ENCODE assay signal across 23 cellular contexts in genomic region chr20:16394784-16395183, GRCh38.
DNase-seq lines count a peak whose midpoint lies in the region; ATAC-seq and TF ChIP-seq lines count a peak whose summit lies in the region.
"Had no signal": no experiment of that assay in that cellular context is flagged by ENCODE, and none has a peak within 500 bp of the region (broad histone marks: within the 10 kb centered on the region; RNA-seq: fewer than 3 reads in every experiment).

No MANE protein-coding gene starts in this region.

- DNase-seq in esophagus muscularis mucosa (ENCODE audit: extremely low spot score): peak; percentile 21
- DNase-seq in islet precursor cell: peak; percentile 17
- DNase-seq in naive B cell: no peak
- no peak for DNase-seq in HAP-1 (ENCODE audit: low spot score in 2 of 2)
- DNase-seq: 8988T; ACHN; BE2C; C1 segment of cervical spinal cord; CD4-positive, alpha-beta memory T cell; CD4-positive, CD25-positive, alpha-beta regulatory T cell; CD8-positive, alpha-beta memory T cell; COR-L47; DMS 273 treated with DMSO at 0.1 percent for 48 hours; DMS153; DMS53; DMS79; DND-41; EL; GDM1 had no signal

- TF ChIP-seq CTCF in esophagus muscularis mucosa (IDR thresholded peaks at IDR 0.05): no peak

- H3K36me3 Mint-ChIP-seq in naive B cell: peaks cover 6 to 20% of the 10 kb centered on the region in 2 donors

- H3K27ac ChIP-seq in esophagus muscularis mucosa (replicated peaks in 1 of 4): no peak overlapping the region
- H3K27ac ChIP-seq: BLaER1 had no signal

- in situ Hi-C loops in HAP-1 (cut with MboI; ENCODE audit: low sequenced_read_pairs): no loop called here

- H3K9me3 Mint-ChIP-seq in naive B cell: peaks cover 0 to 3% (median 0%) of the 10 kb centered on the region in 7 donors

- intact Hi-C loops in esophagus muscularis mucosa (cut with DNase I): no loop called here

- no peaks in the 10 kb centered on the region for H3K9me3 ChIP-seq in esophagus muscularis mucosa
- no peaks in the 10 kb centered on the region for H3K9me3 ChIP-seq in HAP-1
- H3K9me3 ChIP-seq: BE2C had no signal

- peaks cover 13 to 17% (median 14%) of the 10 kb centered on the region in 4 donors for H3K4me1 ChIP-seq in esophagus muscularis mucosa
- H3K4me1 ChIP-seq in HAP-1: no peaks in the 10 kb centered on the region
- H3K4me1 ChIP-seq: BE2C had no signal

- H3K4me3 ChIP-seq in esophagus muscularis mucosa (no peak overlapping the region), HAP-1 (no peak overlapping the region)
- H3K4me3 ChIP-seq: BLaER1, GM12878 had no signal

- H3K27me3 ChIP-seq in esophagus muscularis mucosa (no peaks in the 10 kb centered on the region), HAP-1 (ENCODE audit: low read depth) (no peaks in the 10 kb centered on the region)
- H3K27me3 ChIP-seq: BE2C, BLaER1 had no signal

- no peak for TF ChIP-seq POLR2A in esophagus muscularis mucosa (IDR thresholded peaks at IDR 0.05; ENCODE audit: low read depth)

- peaks cover 0 to 14% (median 9%) of the 10 kb centered on the region in 4 donors for H3K36me3 ChIP-seq in esophagus muscularis mucosa
- no peaks in the 10 kb centered on the region for H3K36me3 ChIP-seq in HAP-1 (replicated peaks)
- H3K36me3 ChIP-seq: BE2C had no signal

- no peak for ATAC-seq in naive B cell (ENCODE audit: low read depth in 2 of 2)
- no peak for ATAC-seq in HG02798 (IDR thresholded peaks at IDR 0.05; ENCODE audit: poor library complexity, unreplicated experiment)
- ATAC-seq: GM12878 had no signal

- no peaks in the 10 kb centered on the region for H3K27me3 Mint-ChIP-seq in naive B cell
- H3K27me3 Mint-ChIP-seq: CD4-positive, alpha-beta memory T cell; CD4-positive, CD25-positive, alpha-beta regulatory T cell had no signal

- H3K4me1 Mint-ChIP-seq in naive B cell: peaks cover 33 to 34% (median 34%) of the 10 kb centered on the region in 3 donors
- H3K4me1 Mint-ChIP-seq: CD4-positive, alpha-beta memory T cell; CD8-positive, alpha-beta memory T cell had no signal

- WGBS in esophagus muscularis mucosa: 71% methylated on average over 4 of the region's 4 CpGs

- peak overlapping the region in 4 of 6 donors; percentile 41 to 80 (median 69) for H3K27ac Mint-ChIP-seq in naive B cell
- H3K27ac Mint-ChIP-seq: CD14-positive monocyte; CD4-positive, alpha-beta memory T cell; CD4-positive, CD25-positive, alpha-beta regulatory T cell; CD8-positive, alpha-beta memory T cell had no signal

- no peak for TF ChIP-seq EP300 in esophagus muscularis mucosa (IDR thresholded peaks at IDR 0.05)

- peak overlapping the region in 1 of 8 donors; percentile 1 for H3K4me3 Mint-ChIP-seq in naive B cell
- H3K4me3 Mint-ChIP-seq: CD14-positive monocyte; CD4-positive, alpha-beta memory T cell; CD4-positive, CD25-positive, alpha-beta regulatory T cell; CD8-positive, alpha-beta memory T cell had no signal

Comparison
In these comparisons a context has a peak if more than half of its experiments do, and no peak if none do; other contexts are left out.
1. DNase-seq: peak in esophagus muscularis mucosa (single experiment) and islet precursor cell (single experiment); none in naive B cell (single experiment) and HAP-1 (0 of 2).